In genomic region chr12:22667122-22667521, GRCh38 we compare ENCODE assay signal across 17 cellular contexts. TPM values are rescaled to one million over a fixed set of nuclear protein-coding genes. Genes with fewer than 3 reads are reported as not detected.
DNase-seq lines count a peak whose midpoint lies in the region; ATAC-seq, FAIRE-seq and TF ChIP-seq lines count a peak whose summit lies in the region.
"Had no signal": no experiment of that assay in that cellular context is flagged by ENCODE, and none has a peak within 500 bp of the region (broad histone marks: within the 10 kb centered on the region; RNA-seq: fewer than 3 reads in every experiment).

No MANE protein-coding gene starts in this region.

- H3K27me3 Mint-ChIP-seq in endodermal cell (ENCODE audit: insufficient read depth) (no peaks in the 10 kb centered on the region), progenitor cell of endocrine pancreas (no peaks in the 10 kb centered on the region)
- H3K27me3 Mint-ChIP-seq: CD4-positive, alpha-beta T cell had no signal

- TF ChIP-seq RAD21 in HepG2 (CRISPR knock-in tag; IDR thresholded peaks at IDR 0.05): no peak

- no peak for DNase-seq in HepG2 (ENCODE audit: low spot score)
- no peak for DNase-seq in right lobe of liver
- DNase-seq in SK-N-MC (ENCODE audit: low read depth, low spot score): no peak
- no peak for DNase-seq in endodermal cell
- no peak for DNase-seq in progenitor cell of endocrine pancreas (ENCODE audit: low spot score, unreplicated experiment)
- no peak for DNase-seq in MG63
- no peak for DNase-seq in PC-3
- DNase-seq in Peyer's patch: no peak
- DNase-seq: ACHN; AML-193; Caco-2; CD4-positive, alpha-beta T cell had no signal

- H3K27ac Mint-ChIP-seq in endodermal cell (peak overlapping the region; percentile 15), progenitor cell of endocrine pancreas (peak overlapping the region; percentile 26)
- H3K27ac Mint-ChIP-seq: CD4-positive, alpha-beta T cell had no signal

- no peak overlapping the region for H3K4me3 Mint-ChIP-seq in endodermal cell
- no peak overlapping the region for H3K4me3 Mint-ChIP-seq in progenitor cell of endocrine pancreas (ENCODE audit: low read depth)
- H3K4me3 Mint-ChIP-seq: CD4-positive, alpha-beta T cell had no signal

- no peak overlapping the region for H3K9ac ChIP-seq in HepG2 (ENCODE audit: insufficient read depth, low read depth, low read length)
- peak overlapping the region; percentile 12 for H3K9ac ChIP-seq in SK-N-MC (ENCODE audit: insufficient read length)
- H3K9ac ChIP-seq in endodermal cell (ENCODE audit: extremely low read depth, low read length, poor library complexity, severe bottlenecking): no peak overlapping the region
- H3K9ac ChIP-seq in PC-3 (ENCODE audit: low read length): no peak overlapping the region

- BruUV-seq in HepG2 (replicated peaks; lab: Mats Ljungman, UMichigan): no TSS peak
- no TSS peak for BruUV-seq in PC-3 (replicated peaks; lab: Mats Ljungman, UMichigan)

- TF ChIP-seq EP300 in HepG2 (IDR thresholded peaks at IDR 0.05; ENCODE audit: low read depth in 2 of 2, low read length in 2 of 2) (no peak), HepG2 (CRISPR knock-in tag; IDR thresholded peaks at IDR 0.05; ENCODE audit: borderline replicate concordance) (no peak)

- TF ChIP-seq POLR2A in HepG2 (IDR thresholded peaks at IDR 0.05; ENCODE audit: insufficient read depth in 1 of 2, low read depth in 2 of 2, low read length in 2 of 2): no peak
- TF ChIP-seq POLR2A in right lobe of liver (IDR thresholded peaks at IDR 0.05): no peak
- TF ChIP-seq POLR2A in Peyer's patch (IDR thresholded peaks at IDR 0.05): no peak

- H3K4me1 Mint-ChIP-seq in endodermal cell: peaks cover 2% of the 10 kb centered on the region
- peaks cover 6% of the 10 kb centered on the region for H3K4me1 Mint-ChIP-seq in progenitor cell of endocrine pancreas (ENCODE audit: low read depth)

- H3K27ac ChIP-seq in HepG2 (ENCODE audit: extremely low read length, insufficient read depth, low read length): no peak overlapping the region
- no peak overlapping the region for H3K27ac ChIP-seq in right lobe of liver
- H3K27ac ChIP-seq in SK-N-MC: peak overlapping the region; percentile 66; the same call in 1 of the 2 replicates
- H3K27ac ChIP-seq in endodermal cell (ENCODE audit: low read depth, low read length): no peak overlapping the region
- no peak overlapping the region for H3K27ac ChIP-seq in PC-3 (ENCODE audit: low read length)
- H3K27ac ChIP-seq in Peyer's patch: no peak overlapping the region
- H3K27ac ChIP-seq: C4-2B, HL-60 had no signal

- H3K27me3 ChIP-seq in HepG2 (ENCODE audit: control insufficient read depth in 1 of 2, insufficient read depth in 2 of 2, low read length in 2 of 2) (no peaks in the 10 kb centered on the region), right lobe of liver (no peaks in the 10 kb centered on the region), endodermal cell (ENCODE audit: control insufficient read depth, insufficient read depth, low read length, poor library complexity, severe bottlenecking) (no peaks in the 10 kb centered on the region), MG63 (no peaks in the 10 kb centered on the region), PC-3 (ENCODE audit: low read length) (no peaks in the 10 kb centered on the region), Peyer's patch (no peaks in the 10 kb centered on the region)

- H3K36me3 Mint-ChIP-seq in endodermal cell (ENCODE audit: low read depth): peaks cover 39% of the 10 kb centered on the region
- peaks cover 26% of the 10 kb centered on the region for H3K36me3 Mint-ChIP-seq in progenitor cell of endocrine pancreas (ENCODE audit: insufficient read depth)

- intact Hi-C loops in HepG2 (cut with micrococcal nuclease; ENCODE audit: unreplicated experiment): no loop called here
- intact Hi-C loops in right lobe of liver (cut with DNase I): no loop called here
- intact Hi-C loops in PC-3 (cut with micrococcal nuclease): no loop called here

- H4K20me1 ChIP-seq in HepG2 (ENCODE audit: insufficient read depth, low read length) (no peaks in the 10 kb centered on the region), PC-3 (ENCODE audit: low read length) (no peaks in the 10 kb centered on the region)

- H3K9me3 Mint-ChIP-seq in endodermal cell (no peaks in the 10 kb centered on the region), progenitor cell of endocrine pancreas (ENCODE audit: low read depth) (no peaks in the 10 kb centered on the region)
- H3K9me3 Mint-ChIP-seq: CD4-positive, alpha-beta T cell had no signal

- 0% methylated on average over 1 of the region's 1 CpG for WGBS in HepG2 (ENCODE audit: low lambda C conversion rate)
- WGBS in right lobe of liver (ENCODE audit: insufficient coverage, low coverage, low lambda C conversion rate, missing lambda C conversion rate): 50% methylated on average over 1 of the region's 1 CpG
- no CpG with 5 or more reads among the region's 1 CpG for WGBS in endodermal cell (ENCODE audit: insufficient coverage in 1 of 2, insufficient read length in 1 of 2), 2 experiments

- H3K9me2 ChIP-seq in PC-3 (replicated peaks; ENCODE audit: low read length): no peaks in the 10 kb centered on the region

- H2AFZ ChIP-seq in HepG2 (ENCODE audit: low read length) (no peak overlapping the region), PC-3 (ENCODE audit: low read length) (no peak overlapping the region)

- H3K4me3 ChIP-seq in HepG2 (replicated peaks in 1 of 3; ENCODE audit: insufficient read depth in 1 of 3, low read depth in 2 of 3, low read length in 3 of 3) (no peak overlapping the region), right lobe of liver (no peak overlapping the region), SK-N-MC (0 out of 2 replicates have a peak overlapping the region, but pooled peaks have one; percentile 17), endodermal cell (ENCODE audit: low read length) (no peak overlapping the region), MG63 (no peak overlapping the region), PC-3 (ENCODE audit: low read length) (no peak overlapping the region), Peyer's patch (no peak overlapping the region)
- H3K4me3 ChIP-seq: HAP-1 had no signal

- ATAC-seq in HepG2: no peak
- no peak for ATAC-seq in right lobe of liver
- no peak for ATAC-seq in PC-3

- H3K9me3 ChIP-seq in HepG2 (ENCODE audit: low read length) (no peaks in the 10 kb centered on the region), right lobe of liver (no peaks in the 10 kb centered on the region), SK-N-MC (ENCODE audit: low read depth, low read length) (no peaks in the 10 kb centered on the region), endodermal cell (ENCODE audit: control insufficient read depth, low read length) (no peaks in the 10 kb centered on the region), MG63 (no peaks in the 10 kb centered on the region; the same call in 1 of the 2 replicates), PC-3 (ENCODE audit: low read length) (no peaks in the 10 kb centered on the region), Peyer's patch (no peaks in the 10 kb centered on the region)
- H3K9me3 ChIP-seq: Caco-2, HAP-1 had no signal

- H3F3A ChIP-seq in PC-3 (ENCODE audit: low read length, unreplicated experiment): no peaks in the 10 kb centered on the region

- FAIRE-seq in HepG2 (lab: Jason Lieb, UNC): no peak
- FAIRE-seq: GM12891, GM19239 had no signal

- POLR2A ChIA-PET in HepG2 (lab: Yijun Ruan, JAX): no interaction called here
- POLR2A ChIA-PET in PC-3 (lab: Charles Lee; ENCODE audit: unreplicated experiment): no interaction called here

- TF ChIP-seq CTCF in HepG2 (CRISPR knock-in tag; IDR thresholded peaks at IDR 0.05) (no peak), right lobe of liver (IDR thresholded peaks at IDR 0.05) (no peak), endodermal cell (conservative IDR thresholded peaks at IDR 0.05) (no peak), progenitor cell of endocrine pancreas (IDR thresholded peaks at IDR 0.05; ENCODE audit: unreplicated experiment) (no peak), PC-3 (conservative IDR thresholded peaks at IDR 0.05; ENCODE audit: low read depth, low read length) (no peak), Peyer's patch (IDR thresholded peaks at IDR 0.05) (no peak)

- peaks cover 0 to 23% of the 10 kb centered on the region in 2 experiments; a peak in 1 of 5 replicates for H3K36me3 ChIP-seq in HepG2 (replicated peaks in 1 of 2; ENCODE audit: control insufficient read depth in 1 of 2, insufficient read depth in 2 of 2, low read length in 2 of 2)
- H3K36me3 ChIP-seq in right lobe of liver: no peaks in the 10 kb centered on the region
- peaks cover 35% of the 10 kb centered on the region for H3K36me3 ChIP-seq in SK-N-MC (ENCODE audit: insufficient read depth, low read length)
- peaks cover 73% of the 10 kb centered on the region for H3K36me3 ChIP-seq in endodermal cell (ENCODE audit: control insufficient read depth, insufficient read depth, low read length)
- peaks cover 7% of the 10 kb centered on the region for H3K36me3 ChIP-seq in MG63
- no peaks in the 10 kb centered on the region; the same call in 1 of the 2 replicates for H3K36me3 ChIP-seq in PC-3 (ENCODE audit: low read depth, low read length)
- H3K36me3 ChIP-seq in Peyer's patch: peaks cover 0 to 5% (median 0%) of the 10 kb centered on the region in 3 donors

- in situ Hi-C loops in HepG2 (cut with HindIII; ENCODE audit: extremely low pct_ligation_motif_present, low pct_unique_long_range_greater_than_20kb): no loop called here

- CTCF ChIA-PET in HepG2 (lab: Yijun Ruan, JAX; ENCODE audit: low intra/inter-chr PET ratio, low total read pairs) (no interaction called here), PC-3 (lab: Charles Lee) (no interaction called here)

- no peak overlapping the region for H3K4me2 ChIP-seq in HepG2 (ENCODE audit: low read depth, low read length)
- H3K4me2 ChIP-seq in PC-3 (ENCODE audit: low read length): no peak overlapping the region

- H3K4me1 ChIP-seq in HepG2 (ENCODE audit: insufficient read depth, low read length) (no peaks in the 10 kb centered on the region), right lobe of liver (no peaks in the 10 kb centered on the region), endodermal cell (ENCODE audit: control insufficient read depth, insufficient read depth, low read length) (no peaks in the 10 kb centered on the region), PC-3 (ENCODE audit: insufficient read depth, low read length) (no peaks in the 10 kb centered on the region), Peyer's patch (no peaks in the 10 kb centered on the region)
- H3K4me1 ChIP-seq: Caco-2, HAP-1 had no signal

- H3K79me2 ChIP-seq in HepG2 (ENCODE audit: insufficient read depth, low read length): no peaks in the 10 kb centered on the region
- H3K79me2 ChIP-seq in PC-3 (ENCODE audit: low read length): no peaks in the 10 kb centered on the region

RNA-seq across cellular contexts. Expression of gene ETNK1, which starts 42.2 kb away (rescaled TPM):
- 43.9 and 55.7 TPM in 2 replicates for total RNA-seq in HepG2 (2016; rRNA removed; fragmentation: Illumina TruSeq; extraction: Trizol)
- total RNA-seq in HepG2 (2016; cell fraction: cytosol; rRNA removed; fragmentation: Illumina TruSeq; extraction: Trizol; ENCODE audit: low read depth): 23.5 and 25.2 TPM in 2 replicates
- total RNA-seq in HepG2 (2016; cell fraction: insoluble cytoplasmic fraction; rRNA removed; fragmentation: Illumina TruSeq; extraction: Trizol): 35.8 and 56.9 TPM in 2 replicates
- 13.3 and 14.5 TPM in 2 replicates for total RNA-seq in HepG2 (2016; cell fraction: membrane; rRNA removed; fragmentation: Illumina TruSeq; extraction: Trizol)
- 69.6 and 81.1 TPM in 2 replicates for total RNA-seq in HepG2 (2016; cell fraction: nucleus; rRNA removed; fragmentation: Illumina TruSeq; extraction: Trizol)
- polyA plus RNA-seq in HepG2 (2011; rRNA removed): 13.7 and 14.4 TPM in 2 replicates
- 7.5 and 9.8 TPM in 2 replicates for polyA plus RNA-seq in HepG2 (2011; cell fraction: cytosol; rRNA removed)
- polyA plus RNA-seq in HepG2 (2011; cell fraction: nucleus; rRNA removed): 31.0 and 39.2 TPM in 2 replicates
- polyA plus RNA-seq in HepG2 (2012): 23.5 and 23.7 TPM in 2 replicates
- polyA plus RNA-seq in HepG2 (2016; cell fraction: cytosol; fragmentation: Illumina TruSeq; extraction: Trizol; ENCODE audit: low read depth): 0.94 TPM in 2 replicates
- polyA plus RNA-seq in HepG2 (2016; cell fraction: insoluble cytoplasmic fraction; fragmentation: Illumina TruSeq; extraction: Trizol; ENCODE audit: low read depth): 18.1 and 22.3 TPM in 2 replicates
- 1.8 and 2.3 TPM in 2 replicates for polyA plus RNA-seq in HepG2 (2016; cell fraction: membrane; fragmentation: Illumina TruSeq; extraction: Trizol; ENCODE audit: low read depth)
- 57.9 and 62.1 TPM in 2 replicates for polyA plus RNA-seq in HepG2 (2016; cell fraction: nucleus; fragmentation: Illumina TruSeq; extraction: Trizol; ENCODE audit: insufficient read depth, low read depth)
- 72.9 and 104 TPM in 2 replicates for polyA minus RNA-seq in HepG2 (2011; rRNA and poly(A)+ RNA removed; ENCODE audit: low replicate concordance)
- 53.1 and 57.3 TPM in 2 replicates for polyA minus RNA-seq in HepG2 (2011; cell fraction: cytosol; rRNA and poly(A)+ RNA removed)
- 188 and 199 TPM in 2 replicates for polyA minus RNA-seq in HepG2 (2011; cell fraction: nucleus; rRNA and poly(A)+ RNA removed)
- 10 to 100 TPM; 24.1 to 65.3 (median 34.8) TPM for total RNA-seq in right lobe of liver
- 100 to 1,000 TPM in 1 of 2 donors, 10 to 100 TPM in 1; 84.9 to 187 TPM for total RNA-seq in endodermal cell
- polyA plus RNA-seq in endodermal cell (2013, experiment 1 of 2): 47.8 TPM
- polyA plus RNA-seq in endodermal cell (2013, experiment 2 of 2): 53.0 TPM
- total RNA-seq in progenitor cell of endocrine pancreas: 285 and 295 TPM in 2 replicates
- total RNA-seq in MG63 (2014; rRNA removed; shearing (Covaris generic); ENCODE audit: low replicate concordance): 8.5 and 11.0 TPM in 2 replicates
- 17.8 and 22.2 TPM in 2 replicates for total RNA-seq in PC-3 (2014; rRNA removed)
- total RNA-seq in Peyer's patch: 10 to 100 TPM; 48.5 to 73.3 (median 58.4) TPM
